28 cellular contexts compared by ENCODE assay signal in genomic region chr12:3789838-3790237, GRCh38. TPM values are rescaled to one million over a fixed set of nuclear protein-coding genes. Genes with fewer than 3 reads are reported as not detected.
"Had no signal": no experiment of that assay in that cellular context is flagged by ENCODE, and none has a peak within 500 bp of the region (broad histone marks: within the 10 kb centered on the region; RNA-seq: fewer than 3 reads in every experiment).

No MANE protein-coding gene starts in this region.

- FAIRE-seq: HTR-8/SVneo, K562 had no signal

- H3K4me3 ChIP-seq: K562 had no signal

- H3K27me3 Mint-ChIP-seq: IgD-negative memory B cell, T-cell had no signal

- H3K27ac ChIP-seq: HL-60, KMS-11, RWPE1 had no signal

- H3K9ac ChIP-seq: KMS-11, SK-N-SH had no signal

- H3K9me3 ChIP-seq: SK-N-SH had no signal

- ATAC-seq: K562, Panc1, PC-3, T-cell had no signal

- H3K4me3 Mint-ChIP-seq: IgD-negative memory B cell, T-cell had no signal

- DNase-seq: Kasumi-1, MM.1S, NCI-H1105, NCI-H1417, NCI-H1436 treated with DMSO at 0.1 percent for 48 hours, NCI-H1694, NCI-H187 treated with DMSO at 0.1 percent for 48 hours, NCI-H2029 treated with DMSO at 0.1 percent for 48 hours, NCI-H2171, NCI-H226, NCI-H446, NCI-H510A, NCI-H524 treated with DMSO at 0.1 percent for 48 hours, NCI-H69, NCI-H774, PC-3, SHP77, SK-N-SH, SW 1271, T-cell had no signal

- H3K4me2 ChIP-seq: KMS-11, SK-N-SH had no signal

- H3K27ac Mint-ChIP-seq: IgD-negative memory B cell, T-cell had no signal

- H3K9me3 Mint-ChIP-seq: T-cell had no signal

- H3K4me1 Mint-ChIP-seq: IgD-negative memory B cell, T-cell had no signal

RNA-seq across cellular contexts. Expression of gene CRACR2A, which starts 36.9 kb away (rescaled TPM):
- total RNA-seq: M059J, PC-3 had no signal
